Comparison of ENCODE assay signal across 8 cellular contexts in genomic region chr11:1262172-1263006, GRCh38. TPM values are rescaled to one million over a fixed set of nuclear protein-coding genes. Genes with fewer than 3 reads are reported as not detected.
DNase-seq lines count a peak whose midpoint lies in the region; ATAC-seq, FAIRE-seq and TF ChIP-seq lines count a peak whose summit lies in the region.

No MANE protein-coding gene starts in this region.

- H3K9me3 ChIP-seq in small intestine (ENCODE audit: control insufficient read depth, low read depth): no peaks in the 10 kb centered on the region

- POLR2A ChIA-PET in GM10248 (lab: Yijun Ruan, JAX) (no interaction called here), activated B cell treated with CpG ODN at 0.5 μM for 24 hours (lab: Charles Lee) (interaction anchor here (0.6 to 1.9 kb wide), 7 partner anchors 47 to 588 kb away, joined by 3 to 11 read pairs (median 4); partner anchors contain the start of gene TOLLIP)

- peaks cover 0 to 6% of the 10 kb centered on the region in 2 donors for H3K4me1 ChIP-seq in small intestine (ENCODE audit: control insufficient read depth in 2 of 2, insufficient read depth in 1 of 2, low read depth in 1 of 2, low read length in 1 of 2)

- peak; percentile 93 for DNase-seq in GM10248 (ENCODE audit: extremely low spot score)
- DNase-seq in NCI-H2196 treated with DMSO at 0.1 percent for 48 hours (lab: John Stamatoyannopoulos, UW; ENCODE audit: unreplicated experiment): peak; percentile 81
- DNase-seq in activated B cell treated with CpG ODN at 0.5 μM for 24 hours: peak; percentile 74
- DNase-seq in cardiac fibroblast (ENCODE audit: low read depth in 2 of 2): peak; percentile 91 to 95
- peak; percentile 87 to 92 (median 88) for DNase-seq in immature natural killer cell
- DNase-seq in small intestine: peak; percentile 93

- H3K4me3 ChIP-seq in cardiac fibroblast (replicated peaks in 1 of 2; ENCODE audit: low read depth in 2 of 2, low read length in 2 of 2) (peak overlapping the region; percentile 40 to 43), small intestine (ENCODE audit: low read depth in 1 of 2, low read length in 2 of 2) (peak overlapping the region; percentile 14 to 53)

- H3K27ac Mint-ChIP-seq in activated B cell treated with CpG ODN at 0.5 μM for 24 hours (peak overlapping the region; percentile 83), immature natural killer cell (peak overlapping the region; percentile 76 to 97 (median 88))

- H3K27me3 Mint-ChIP-seq in activated B cell treated with CpG ODN at 0.5 μM for 24 hours: no peaks in the 10 kb centered on the region
- H3K27me3 Mint-ChIP-seq in immature natural killer cell (ENCODE audit: low read depth in 3 of 3): no peaks in the 10 kb centered on the region

- H3K4me1 Mint-ChIP-seq in activated B cell treated with CpG ODN at 0.5 μM for 24 hours: peaks cover 15% of the 10 kb centered on the region
- peaks cover 17 to 23% of the 10 kb centered on the region in 2 donors for H3K4me1 Mint-ChIP-seq in immature natural killer cell

- H3K27me3 ChIP-seq in small intestine (ENCODE audit: control insufficient read depth in 2 of 2, insufficient read depth in 2 of 2, low read length in 2 of 2): no peaks in the 10 kb centered on the region

- ATAC-seq in HG02938 (IDR thresholded peaks at IDR 0.05; ENCODE audit: unreplicated experiment): peak; percentile 56
- peak; percentile 90 for ATAC-seq in activated B cell treated with CpG ODN at 0.5 μM for 24 hours (ENCODE audit: low read depth)
- ATAC-seq in GM18861 (IDR thresholded peaks at IDR 0.05; ENCODE audit: unreplicated experiment): no peak

- H3K36me3 ChIP-seq in small intestine (ENCODE audit: control insufficient read depth in 2 of 2, insufficient read depth in 2 of 2, low read length in 2 of 2): no peaks in the 10 kb centered on the region

- intact Hi-C loops in activated B cell treated with CpG ODN at 0.5 μM for 24 hours (cut with micrococcal nuclease): loop anchor here (1.0 kb wide), 3 partner anchors 47 to 312 kb away; partner anchors contain the start of gene TOLLIP

- CTCF ChIA-PET in GM10248 (lab: Yijun Ruan, JAX): interaction anchor here (0.8 to 1.4 kb wide), 3 partner anchors 12 to 211 kb away, joined by 3 to 4 read pairs (median 3); no protein-coding TSS in a partner anchor
- CTCF ChIA-PET in activated B cell treated with CpG ODN at 0.5 μM for 24 hours (lab: Charles Lee): interaction anchor here (1.0 kb wide), 1 partner anchor 312 kb away, joined by 3 read pairs; no protein-coding TSS in a partner anchor

- H3K36me3 Mint-ChIP-seq in activated B cell treated with CpG ODN at 0.5 μM for 24 hours (ENCODE audit: low read depth) (peaks cover 4% of the 10 kb centered on the region), immature natural killer cell (no peaks in the 10 kb centered on the region)

- FAIRE-seq in small intestine (lab: Jason Lieb, UNC): no peak

- H3K9me3 Mint-ChIP-seq in activated B cell treated with CpG ODN at 0.5 μM for 24 hours (peaks cover 16% of the 10 kb centered on the region), immature natural killer cell (no peaks in the 10 kb centered on the region)

- peak overlapping the region; percentile 63 to 92 for H3K27ac ChIP-seq in small intestine (ENCODE audit: low read depth in 1 of 2, low read length in 1 of 2)

- no peak for TF ChIP-seq CTCF in GM10248 (IDR thresholded peaks at IDR 0.05; ENCODE audit: control extremely low read depth, extremely low read depth, low read depth, missing control alignments)
- no peak for TF ChIP-seq CTCF in activated B cell treated with CpG ODN at 0.5 μM for 24 hours (IDR thresholded peaks at IDR 0.05)
- no peak for TF ChIP-seq CTCF in cardiac fibroblast (IDR thresholded peaks at IDR 0.05; ENCODE audit: low read depth, low read length)

- peak overlapping the region; percentile 79 for H3K4me3 Mint-ChIP-seq in activated B cell treated with CpG ODN at 0.5 μM for 24 hours
- peak overlapping the region; percentile 79 to 88 (median 87) for H3K4me3 Mint-ChIP-seq in immature natural killer cell

- WGBS in small intestine, 3 donors: 6 to 13% (median 10%) methylated on average over 24 to 31 of the region's 31 CpGs

RNA-seq across cellular contexts. Expression of gene MUC5B, which starts 39.5 kb away (rescaled TPM):
- not detected in 2 replicates for total RNA-seq in activated B cell treated with CpG ODN at 0.5 μM for 24 hours
- not detected for polyA plus RNA-seq in immature natural killer cell
- polyA plus RNA-seq in small intestine: under 1 TPM in 1 of 3 donors, not detected in 2; 0.04 TPM

RNA-seq across cellular contexts. Expression of gene TOLLIP, which starts 47.0 kb away (rescaled TPM):
- total RNA-seq in activated B cell treated with CpG ODN at 0.5 μM for 24 hours: 40.5 and 46.4 TPM in 2 replicates
- 10 to 100 TPM; 40.5 to 47.8 (median 42.2) TPM for polyA plus RNA-seq in immature natural killer cell
- 10 to 100 TPM; 33.1 to 41.2 (median 40.8) TPM for polyA plus RNA-seq in small intestine
